Comparison of ENCODE assay signal across 8 cellular contexts in the genomic region with DNA sequence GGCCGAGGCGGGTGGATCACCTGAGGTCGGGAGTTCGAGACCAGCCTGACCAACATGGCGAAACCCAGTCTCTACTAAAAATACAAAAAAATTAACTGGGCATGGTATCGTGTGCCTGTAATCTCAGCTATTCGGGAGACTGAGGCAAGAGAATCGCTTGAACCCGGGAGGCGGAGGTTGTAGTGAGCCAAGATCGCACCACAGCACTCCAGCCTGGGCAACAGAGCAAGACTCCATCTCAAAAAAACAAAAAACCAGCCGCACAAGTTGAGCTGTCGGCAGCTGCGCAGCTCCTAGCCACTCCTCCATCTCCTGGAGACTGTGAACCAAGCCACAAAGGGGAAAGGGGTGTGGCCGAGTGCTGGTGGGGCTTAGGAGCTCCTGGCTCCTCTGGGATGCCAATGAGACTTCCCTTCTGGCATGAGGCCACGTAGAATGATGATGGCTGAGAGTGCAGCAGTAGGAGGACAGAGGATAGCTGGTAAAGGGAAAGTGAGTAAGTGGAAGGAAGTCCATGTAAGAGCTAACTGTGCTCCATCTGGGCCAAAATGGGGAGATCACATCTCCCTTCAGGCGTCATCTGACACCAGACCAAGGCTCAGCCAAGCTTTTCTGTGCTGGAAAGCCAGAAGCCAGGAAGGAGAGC. TPM values are rescaled to one million over a fixed set of nuclear protein-coding genes. Genes with fewer than 3 reads are reported as not detected.
DNase-seq lines count a peak whose midpoint lies in the region; TF ChIP-seq lines count a peak whose summit lies in the region.
"Not testable (repeated sequence)": the region's sequence is repeated elsewhere in the genome, so short reads cannot be mapped to it uniquely, and the experiment has no call there.

No MANE protein-coding gene starts in this region.

- peak overlapping the region; percentile 50 for H2BK12ac ChIP-seq in trophoblast cell (ENCODE audit: low read length)

- H2AK5ac ChIP-seq in trophoblast cell (ENCODE audit: low read length) = peak overlapping the region; percentile 28

- not testable (repeated sequence) for H2AFZ ChIP-seq in trophoblast cell (ENCODE audit: insufficient read depth, low read length, poor library complexity)

- H3K4ac ChIP-seq in trophoblast cell (ENCODE audit: low read depth, low read length) = peak overlapping the region; percentile 7

- WGBS in trophoblast cell (ENCODE audit: extremely low coverage, insufficient coverage, insufficient read length) = no CpG with 5 or more reads among the region's 17 CpGs
- WGBS in urinary bladder = 76% methylated on average over 17 of the region's 17 CpGs

- DNase-seq in Daoy (ENCODE audit: low read depth) (peak; percentile 25), NCI-H345 (lab: John Stamatoyannopoulos, UW) (peak; percentile 3), UCSD-AML1 (lab: John Stamatoyannopoulos, UW; ENCODE audit: unreplicated experiment) (peak; percentile 68), epithelial cell of esophagus (ENCODE audit: low read depth) (peak; percentile 82), trophoblast cell (peak; percentile 65 to 68)
- DNase-seq in right atrium auricular region (ENCODE audit: low spot score) = not testable (repeated sequence)

- H3K4me1 ChIP-seq in right atrium auricular region (peaks cover 0 to 57% of the 10 kb centered on the region in 2 donors), trophoblast cell (ENCODE audit: control insufficient read depth in 1 of 2, insufficient read depth in 2 of 2, low read length in 2 of 2) (peaks cover 13 to 18% of the 10 kb centered on the region in 2 experiments)
- H3K4me1 ChIP-seq in urinary bladder (ENCODE audit: insufficient read depth) = not testable (repeated sequence)

- TF ChIP-seq RAD21 in Ishikawa (IDR thresholded peaks at IDR 0.05; ENCODE audit: low read depth) = not testable (repeated sequence)

- TF ChIP-seq CTCF in epithelial cell of esophagus (IDR thresholded peaks at IDR 0.05; ENCODE audit: insufficient read depth, low read depth, low read length, missing control alignments); right atrium auricular region (IDR thresholded peaks at IDR 0.05): not testable (repeated sequence)

- not testable (repeated sequence) for H4K8ac ChIP-seq in trophoblast cell (ENCODE audit: low read depth, low read length)

- H3K79me2 ChIP-seq in trophoblast cell (ENCODE audit: control insufficient read depth, insufficient read depth, low read length, poor library complexity) = not testable (repeated sequence)

- H4K12ac ChIP-seq in trophoblast cell (ENCODE audit: low read depth, low read length) = not testable (repeated sequence)

- peak overlapping the region; percentile 9 for H2BK120ac ChIP-seq in trophoblast cell (ENCODE audit: insufficient read depth, low read length, poor library complexity)

- H3K23ac ChIP-seq in trophoblast cell (ENCODE audit: low read length) = not testable (repeated sequence)

- H3K27ac ChIP-seq in right atrium auricular region (peak overlapping the region; percentile 6 to 8), trophoblast cell (ENCODE audit: low read depth, low read length) (peak overlapping the region; percentile 58), urinary bladder (ENCODE audit: low read depth) (peak overlapping the region; percentile 87)

- H3K18ac ChIP-seq in trophoblast cell (ENCODE audit: low read length) = peak overlapping the region; percentile 48

- peak overlapping the region; percentile 4 for H3K4me3 ChIP-seq in epithelial cell of esophagus (ENCODE audit: low read length)
- not testable (repeated sequence) for H3K4me3 ChIP-seq in right atrium auricular region; trophoblast cell (ENCODE audit: low read depth, low read length); urinary bladder (ENCODE audit: low read depth, low read length)

- H2BK5ac ChIP-seq in trophoblast cell (ENCODE audit: low read depth, low read length, poor library complexity) = peak overlapping the region; percentile 23

- not testable (repeated sequence) for H3K9me3 ChIP-seq in right atrium auricular region; trophoblast cell (ENCODE audit: insufficient read depth, low read depth, low read length)

- not testable (repeated sequence) for H3K36me3 ChIP-seq in right atrium auricular region; trophoblast cell (ENCODE audit: control insufficient read depth in 1 of 2, insufficient read depth in 2 of 2, low read length in 2 of 2); urinary bladder (ENCODE audit: insufficient read depth)

- peak overlapping the region; percentile 74 for H4K91ac ChIP-seq in trophoblast cell (ENCODE audit: low read depth, low read length)

- H3K4me2 ChIP-seq in trophoblast cell (ENCODE audit: low read length) = not testable (repeated sequence)

- H3K79me1 ChIP-seq in trophoblast cell (ENCODE audit: low read length) = peaks cover 17% of the 10 kb centered on the region

- H3K27me3 ChIP-seq in right atrium auricular region; trophoblast cell (ENCODE audit: insufficient read depth, low read length): not testable (repeated sequence)

- not testable (repeated sequence) for TF ChIP-seq EP300 in Ishikawa (IDR thresholded peaks at IDR 0.05; ENCODE audit: borderline replicate concordance)

- not testable (repeated sequence) for H3K9ac ChIP-seq in trophoblast cell (ENCODE audit: low read length)

- peak overlapping the region; percentile 38 for H3K14ac ChIP-seq in trophoblast cell (ENCODE audit: low read length)

TF ChIP-seq in Ishikawa, 13 proteins besides CTCF, POLR2A, EP300 and RAD21:
- TF ChIP-seq NFIC (IDR thresholded peaks at IDR 0.05) = peak; percentile 45; the same call in 1 of the 2 replicates
TF ChIP-seq in Ishikawa: peak in this region for 1; not testable (repeated sequence) for 12.

RNA-seq across cellular contexts. Expression of a gene that starts 47.2 kb away (rescaled TPM):
- 92.3 and 107 TPM in 2 replicates for total RNA-seq in Daoy (2014; rRNA removed; shearing (Covaris generic))
- total RNA-seq in right atrium auricular region (100 to 1,000 TPM; 270 to 441 TPM), urinary bladder (554 TPM)
- 191 and 221 TPM in 2 replicates for polyA plus RNA-seq in trophoblast cell (2013)
- polyA plus RNA-seq in urinary bladder = 200 TPM

Comparison
In these comparisons a context has a peak if more than half of its experiments do, and no peak if none do; other contexts are left out.
1. H3K27ac ChIP-seq: peak in every context shown above with its lines; median percentile 87 in urinary bladder; 58 in trophoblast cell; 7 in right atrium auricular region.